ENCODE assay signal across 8 cellular contexts in the genomic region with DNA sequence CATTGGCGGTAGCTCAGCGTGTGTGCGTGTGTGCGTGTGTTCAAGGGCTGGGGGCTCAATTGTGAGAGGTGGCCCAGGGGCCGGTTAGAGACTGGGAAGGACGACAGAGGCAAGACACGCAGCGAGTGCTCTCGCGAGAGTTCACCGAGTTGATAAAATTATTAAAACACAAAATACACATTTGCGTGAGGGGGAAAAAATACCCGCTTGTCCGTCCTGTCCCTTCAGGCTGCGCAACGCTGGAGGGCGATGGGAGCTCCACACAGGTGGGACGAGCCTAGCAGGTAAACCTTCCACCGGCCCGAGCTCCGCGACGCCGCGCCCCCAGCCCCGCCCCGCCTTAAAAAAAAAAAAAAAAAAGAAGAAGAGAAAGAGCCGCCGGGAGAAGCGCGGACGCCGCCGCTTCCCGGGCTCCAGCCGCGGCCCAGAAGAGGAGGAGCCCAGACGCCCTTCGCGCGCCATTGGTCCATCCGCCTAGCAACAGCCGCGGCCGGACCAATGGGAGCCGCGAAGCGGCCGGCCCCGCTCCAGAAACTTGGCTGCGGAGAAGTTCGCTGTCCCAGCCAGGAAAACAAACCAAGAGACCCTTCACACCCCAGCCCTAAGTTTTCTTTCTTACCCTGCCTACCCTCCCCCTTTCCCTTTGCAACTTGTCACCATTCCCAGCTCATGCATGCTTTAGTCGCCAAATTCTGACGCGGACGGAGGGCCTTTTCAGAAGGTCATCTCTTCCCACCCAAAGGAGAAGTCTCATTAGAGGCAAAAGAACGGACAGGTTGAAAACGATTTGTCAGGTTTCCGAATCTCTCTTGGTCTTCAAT.
DNase-seq lines count a peak whose midpoint lies in the region; ATAC-seq and TF ChIP-seq lines count a peak whose summit lies in the region.

No MANE protein-coding gene starts in this region.

- ATAC-seq in GM18858 (IDR thresholded peaks at IDR 0.05; ENCODE audit: unreplicated experiment) = peak; percentile 87
- ATAC-seq in HG03095 (IDR thresholded peaks at IDR 0.05; ENCODE audit: unreplicated experiment) = peak; percentile 96
- ATAC-seq in left lung = peak; percentile 98

- H3K4me1 ChIP-seq in left lung = peaks cover 10 to 24% of the 10 kb centered on the region in 2 donors

- H3K9me3 ChIP-seq in left lung = no peaks in the 10 kb centered on the region

- TF ChIP-seq CTCF in 22Rv1 (IDR thresholded peaks at IDR 0.05) (no peak), left lung (IDR thresholded peaks at IDR 0.05) (no peak)

- peak overlapping the region; percentile 38 to 48 for H3K4me3 ChIP-seq in left lung

- peak; percentile 89 for DNase-seq in NCI-H2227 (lab: John Stamatoyannopoulos, UW; ENCODE audit: unreplicated experiment)
- peak; percentile 45 for DNase-seq in activated CD4-positive, alpha-beta T cell treated with anti-CD3 and anti-CD28 coated beads, Interleukin-2, amount 50 U/mL, for 1 hour
- peak; percentile 66 to 83 for DNase-seq in dermis microvascular lymphatic vessel endothelial cell (ENCODE audit: low read depth in 2 of 2)
- DNase-seq in left lung = peak; percentile 89 to 92
- peak; percentile 36 to 60 for DNase-seq in stimulated activated CD4-positive, alpha-beta T cell treated with anti-CD3 and anti-CD28 coated beads, Interleukin-1b, Interleukin-23, amount 100 ng/mL, for 4 hours (ENCODE audit: low read depth in 2 of 2)

- peak overlapping the region; percentile 42; the same call in 1 of the 2 replicates for H3K27ac ChIP-seq in 22Rv1
- H3K27ac ChIP-seq in left lung = peak overlapping the region; percentile 69

- H3K36me3 ChIP-seq in left lung = no peaks in the 10 kb centered on the region

- intact Hi-C loops in left lung (cut with DNase I) = no loop called here

- no peaks in the 10 kb centered on the region for H3K27me3 ChIP-seq in left lung

Comparison
In these comparisons a context has a peak if more than half of its experiments do, and no peak if none do; other contexts are left out.
1. Peak in every context shown above with its lines: DNase-seq, ATAC-seq, H3K4me3 ChIP-seq and H3K27ac ChIP-seq.